ENCODE assay signal across 19 cellular contexts in the genomic region with DNA sequence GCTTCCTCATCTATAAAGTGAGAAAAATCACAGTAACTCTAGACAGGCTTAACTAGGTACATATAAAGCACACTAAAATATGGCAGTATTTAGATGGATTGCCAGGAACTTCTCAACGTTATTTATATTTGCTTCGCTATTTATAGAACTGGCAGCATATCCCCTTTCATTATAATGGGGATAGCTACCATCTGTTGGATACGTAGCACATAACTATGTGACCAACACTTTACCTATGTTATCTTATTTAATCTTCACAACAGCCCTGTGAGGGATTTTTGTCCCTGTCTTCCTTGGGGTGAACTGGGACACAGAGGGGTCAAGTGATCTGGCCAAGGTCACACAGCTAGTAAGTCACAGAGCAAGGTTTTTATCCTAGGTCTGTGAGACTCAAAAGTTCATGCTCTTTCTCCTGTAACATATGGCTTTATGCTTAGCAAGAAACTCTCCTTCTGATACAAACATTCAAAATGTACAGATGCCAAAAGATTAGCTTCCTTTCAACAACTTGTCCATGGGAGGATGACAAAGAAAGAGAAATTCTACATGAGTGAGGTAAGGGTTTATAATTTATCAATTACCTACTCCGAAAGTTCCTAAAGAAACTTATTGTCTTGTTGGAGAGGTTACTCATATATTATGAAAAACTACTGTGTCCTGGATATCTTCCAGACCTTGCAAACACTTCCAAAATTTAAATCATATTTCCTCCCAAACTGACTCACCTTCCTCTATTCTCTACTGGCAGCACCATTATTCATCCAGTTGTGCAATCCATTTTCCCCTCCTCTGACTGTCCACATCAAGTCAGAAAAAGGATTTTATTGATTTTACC.
A peak's percentile ranks its signal among the peaks of the same experiment; 100 is the strongest.
DNase-seq lines count a peak whose midpoint lies in the region; ATAC-seq and TF ChIP-seq lines count a peak whose summit lies in the region.
"Had no signal": no experiment of that assay in that cellular context is flagged by ENCODE, and none has a peak within 500 bp of the region (broad histone marks: within the 10 kb centered on the region; RNA-seq: fewer than 3 reads in every experiment).

No MANE protein-coding gene starts in this region.

- TF ChIP-seq CTCF in AG09319 (IDR thresholded peaks at IDR 0.05; ENCODE audit: low read depth, low read length), result no peak
- no peak for TF ChIP-seq CTCF in tibial artery (IDR thresholded peaks at IDR 0.05)

- H3K4me3 ChIP-seq in MG63, result no peak overlapping the region
- no peak overlapping the region for H3K4me3 ChIP-seq in tibial artery
- H3K4me3 ChIP-seq: colonic mucosa, ovary had no signal

- no peaks in the 10 kb centered on the region for H3K36me3 ChIP-seq in MG63
- no peaks in the 10 kb centered on the region for H3K36me3 ChIP-seq in tibial artery
- H3K36me3 ChIP-seq: colonic mucosa, ovary had no signal

- intact Hi-C loops in left ventricle myocardium superior (cut with micrococcal nuclease) (no loop called here), tibial artery (cut with DNase I; ENCODE audit: low total_unique reads) (no loop called here)

- DNase-seq in AG09319 (ENCODE audit: extremely low read depth, low read depth), result peak; percentile 28
- peak; percentile 10 for DNase-seq in MG63
- DNase-seq in dermis blood vessel endothelial cell, result peak; percentile 91
- peak; percentile 31 for DNase-seq in left kidney (ENCODE audit: low read depth, low spot score)
- DNase-seq in NCI-H2227 treated with DMSO at 0.1 percent for 48 hours (lab: John Stamatoyannopoulos, UW), result no peak
- DNase-seq in left ventricle myocardium superior, result no peak
- DNase-seq in tibial artery, result no peak
- no peak for DNase-seq in foreskin melanocyte
- DNase-seq: activated CD8-positive, alpha-beta T cell treated with anti-CD3 and anti-CD28 coated beads for 36 hours; activated naive CD4-positive, alpha-beta T cell treated with anti-CD3 and anti-CD28 coated beads, Interleukin-2, amount 10 ng/mL, durations not matched to agents 7 days and 5 days; colonic mucosa; GDM1; NCI-H2171; ovary; RPMI8226; stimulated activated CD4-positive, alpha-beta T cell treated with anti-CD3 and anti-CD28 coated beads, Interleukin-2, amount 100 ng/mL, for 48 hours; stimulated activated naive CD4-positive, alpha-beta T cell; T-helper 9 cell had no signal

- no peak overlapping the region for H3K27ac ChIP-seq in tibial artery
- H3K27ac ChIP-seq: C4-2B, colonic mucosa, ovary had no signal

- H3K27me3 ChIP-seq in MG63, result no peaks in the 10 kb centered on the region
- no peaks in the 10 kb centered on the region for H3K27me3 ChIP-seq in tibial artery
- H3K27me3 ChIP-seq: colonic mucosa, ovary had no signal

- no peaks in the 10 kb centered on the region for H3K4me1 ChIP-seq in tibial artery
- H3K4me1 ChIP-seq: colonic mucosa had no signal

- H3K9me3 ChIP-seq in MG63 (0 out of 2 replicates have a peak, but pooled peaks cover 2% of the 10 kb centered on the region), tibial artery (peaks cover 0 to 6% (median 0%) of the 10 kb centered on the region in 3 donors)
- H3K9me3 ChIP-seq: colonic mucosa, ovary had no signal

- no peak for ATAC-seq in left ventricle myocardium superior
- ATAC-seq: activated CD8-positive, alpha-beta T cell treated with anti-CD3 and anti-CD28 coated beads for 36 hours had no signal

Comparison
In these comparisons a context has a peak if more than half of its experiments do, and no peak if none do; other contexts are left out.
1. DNase-seq: peak in AG09319 (single experiment), MG63 (single experiment), dermis blood vessel endothelial cell (single experiment) and left kidney (single experiment); none in NCI-H2227 treated with DMSO at 0.1 percent for 48 hours (single experiment), left ventricle myocardium superior (single experiment), tibial artery (0 of 2) and foreskin melanocyte (single experiment).